ENCODE assay signal across 21 cellular contexts in genomic region chr7:151891753-151892152, GRCh38. TPM values are rescaled to one million over a fixed set of nuclear protein-coding genes. Genes with fewer than 3 reads are reported as not detected.
DNase-seq lines count a peak whose midpoint lies in the region; ATAC-seq and TF ChIP-seq lines count a peak whose summit lies in the region.
"Had no signal": no experiment of that assay in that cellular context is flagged by ENCODE, and none has a peak within 500 bp of the region (broad histone marks: within the 10 kb centered on the region; RNA-seq: fewer than 3 reads in every experiment).

No MANE protein-coding gene starts in this region.

- H3K4me1 Mint-ChIP-seq in H9, result peaks cover 17 to 34% of the 10 kb centered on the region in 2 experiments
- H3K4me1 Mint-ChIP-seq in osteocyte (ENCODE audit: unreplicated experiment), result no peaks in the 10 kb centered on the region
- H3K4me1 Mint-ChIP-seq: CD4-positive, CD25-positive, alpha-beta regulatory T cell; CD8-positive, alpha-beta memory T cell had no signal

- H3K36me3 Mint-ChIP-seq in H9 (ENCODE audit: insufficient read depth in 1 of 3, low read depth in 3 of 3) (no peaks in the 10 kb centered on the region), osteocyte (ENCODE audit: unreplicated experiment) (no peaks in the 10 kb centered on the region)
- H3K36me3 Mint-ChIP-seq: CD4-positive, CD25-positive, alpha-beta regulatory T cell; CD8-positive, alpha-beta memory T cell had no signal

- no peak overlapping the region for H3K4me2 ChIP-seq in H9 (ENCODE audit: insufficient read depth, insufficient read length, low read length)

- H3K27ac ChIP-seq in H9 (ENCODE audit: insufficient read length, low read depth, low read length) (no peak overlapping the region), duodenal mucosa (ENCODE audit: low read depth, low read length) (no peak overlapping the region), coronary artery (no peak overlapping the region)

- H3K9me3 ChIP-seq in H9 (ENCODE audit: control insufficient read depth, low read depth, low read length) (no peaks in the 10 kb centered on the region), duodenal mucosa (ENCODE audit: control insufficient read depth in 1 of 2, low read length in 2 of 2) (no peaks in the 10 kb centered on the region)
- H3K9me3 ChIP-seq: BE2C had no signal

- H3K4me3 Mint-ChIP-seq in H9 (no peak overlapping the region), osteocyte (ENCODE audit: unreplicated experiment) (no peak overlapping the region)
- H3K4me3 Mint-ChIP-seq: CD4-positive, CD25-positive, alpha-beta regulatory T cell; CD8-positive, alpha-beta memory T cell had no signal

- no peak overlapping the region for H2BK5ac ChIP-seq in H9 (ENCODE audit: insufficient read length, low read length)

- no peaks in the 10 kb centered on the region for H3K36me3 ChIP-seq in duodenal mucosa (ENCODE audit: control insufficient read depth in 1 of 2, insufficient read depth in 2 of 2, low read length in 2 of 2)
- H3K36me3 ChIP-seq: BE2C had no signal

- no CpG with 5 or more reads among the region's 9 CpGs for WGBS in H9 (ENCODE audit: extremely low coverage, insufficient read length, low lambda C conversion rate)

- H2BK12ac ChIP-seq in H9 (ENCODE audit: insufficient read length, low read depth, low read length), result no peak overlapping the region

- H3K23me2 ChIP-seq in H9 (ENCODE audit: insufficient read length, low read depth, low read length, poor library complexity, severe bottlenecking), result no peaks in the 10 kb centered on the region

- H3K14ac ChIP-seq in H9 (ENCODE audit: insufficient read depth, low read length), result no peak overlapping the region

- H3K18ac ChIP-seq in H9 (ENCODE audit: insufficient read length, low read depth, low read length), result no peak overlapping the region

- no peak overlapping the region for H3T11ph ChIP-seq in H9 (ENCODE audit: low read length)

- no peaks in the 10 kb centered on the region for H3K9me3 Mint-ChIP-seq in H9
- no peaks in the 10 kb centered on the region for H3K9me3 Mint-ChIP-seq in osteocyte (ENCODE audit: unreplicated experiment)
- H3K9me3 Mint-ChIP-seq: CD8-positive, alpha-beta memory T cell had no signal

- H3K27me3 Mint-ChIP-seq in H9 (ENCODE audit: low read depth) (peaks cover 49% of the 10 kb centered on the region), osteocyte (ENCODE audit: unreplicated experiment) (peaks cover 65% of the 10 kb centered on the region)

- H2BK15ac ChIP-seq in H9 (ENCODE audit: low read depth, low read length), result no peak overlapping the region

- no peaks in the 10 kb centered on the region for H3K79me1 ChIP-seq in H9 (ENCODE audit: insufficient read depth, low read depth, low read length, poor library complexity, severe bottlenecking)

- no peak overlapping the region for H2BK20ac ChIP-seq in H9 (ENCODE audit: low read depth, low read length, poor library complexity, severe bottlenecking)

- H3K23ac ChIP-seq in H9 (ENCODE audit: insufficient read length, low read depth, low read length), result no peak overlapping the region

- no peak overlapping the region for H4K91ac ChIP-seq in H9 (ENCODE audit: insufficient read length, low read depth, low read length)

- H4K5ac ChIP-seq in H9 (ENCODE audit: insufficient read length, low read depth, low read length), result no peak overlapping the region

- DNase-seq in H9 (peak; percentile 18), islet precursor cell (peak; percentile 22), osteocyte (ENCODE audit: extremely low spot score, unreplicated experiment) (peak; percentile 76), coronary artery (ENCODE audit: low spot score) (no peak), GM10266 (ENCODE audit: extremely low spot score) (no peak)
- DNase-seq in stimulated activated CD4-positive, alpha-beta T cell treated with anti-CD3 and anti-CD28 coated beads, Interleukin-4, amount 100 ng/mL, for 1 hour, result no peak
- DNase-seq: ACHN; C1 segment of cervical spinal cord; CD4-positive, CD25-positive, alpha-beta regulatory T cell; CD8-positive, alpha-beta memory T cell; COR-L47; DMS 273 treated with DMSO at 0.1 percent for 48 hours; DMS53; DND-41; EL; GOT3; H7; IMR-90 had no signal

- H2AK5ac ChIP-seq in H9 (ENCODE audit: insufficient read length, low read length), result no peak overlapping the region

- TF ChIP-seq CTCF in H9 (conservative IDR thresholded peaks at IDR 0.05) (no peak), osteocyte (IDR thresholded peaks at IDR 0.05) (no peak), coronary artery (IDR thresholded peaks at IDR 0.05) (no peak), GM10266 (IDR thresholded peaks at IDR 0.05; ENCODE audit: control insufficient read depth, insufficient read depth, low read depth, missing control alignments) (no peak)

- H3K4me3 ChIP-seq in duodenal mucosa (ENCODE audit: low read depth in 1 of 2, low read length in 2 of 2) (peak overlapping the region in 1 of 2 donors; percentile 25), coronary artery (no peak overlapping the region)

- H3K56ac ChIP-seq in H9 (ENCODE audit: insufficient read length, low read depth, low read length), result no peak overlapping the region

- no peak overlapping the region for H3K4ac ChIP-seq in H9 (ENCODE audit: low read depth, low read length)

- no peaks in the 10 kb centered on the region for H3K79me2 ChIP-seq in H9 (ENCODE audit: insufficient read depth, low read length)

- H3K27me3 ChIP-seq in H9 (ENCODE audit: insufficient read depth, low read length) (no peaks in the 10 kb centered on the region), duodenal mucosa (ENCODE audit: control insufficient read depth in 1 of 2, insufficient read depth in 2 of 2, low read length in 2 of 2) (no peaks in the 10 kb centered on the region)
- H3K27me3 ChIP-seq: BE2C had no signal

- H4K20me1 ChIP-seq in H9 (ENCODE audit: control insufficient read depth, insufficient read depth, insufficient read length), result no peaks in the 10 kb centered on the region

- no peak for ATAC-seq in GM19351 (IDR thresholded peaks at IDR 0.05; ENCODE audit: unreplicated experiment)

- no peak overlapping the region for H2AFZ ChIP-seq in H9 (ENCODE audit: low read length)

- no peak overlapping the region for H2BK120ac ChIP-seq in H9 (ENCODE audit: low read depth, low read length, poor library complexity, severe bottlenecking)

- H3K4me1 ChIP-seq in H9 (ENCODE audit: insufficient read depth, low read length), result no peaks in the 10 kb centered on the region
- H3K4me1 ChIP-seq in duodenal mucosa (ENCODE audit: control insufficient read depth in 1 of 2, insufficient read depth in 2 of 2, low read length in 2 of 2), result peaks cover 42 to 54% of the 10 kb centered on the region in 2 donors

- no peak overlapping the region for H3K9ac ChIP-seq in H9 (ENCODE audit: extremely low read depth, insufficient read length, low read length)
- H3K9ac ChIP-seq in duodenal mucosa (ENCODE audit: low read depth in 1 of 2, low read length in 2 of 2), result peak overlapping the region; percentile 0 to 23

- H4K8ac ChIP-seq in H9 (replicated peaks; ENCODE audit: insufficient read length, low read depth, low read length), result no peak overlapping the region

- H3K27ac Mint-ChIP-seq in H9 (no peak overlapping the region), osteocyte (ENCODE audit: unreplicated experiment) (no peak overlapping the region)
- H3K27ac Mint-ChIP-seq: CD4-positive, CD25-positive, alpha-beta regulatory T cell; CD8-positive, alpha-beta memory T cell had no signal

RNA-seq across cellular contexts. Expression of gene PRKAG2, which starts 14.8 kb away (rescaled TPM):
- 11.8 and 12.3 TPM in 2 replicates for total RNA-seq in H9 (2021)
- total RNA-seq in osteocyte, result 13.5 and 14.4 TPM in 2 replicates

Comparison
In these comparisons a context has a peak if more than half of its experiments do, and no peak if none do; other contexts are left out.
1. DNase-seq: peak in H9 (single experiment), islet precursor cell (single experiment) and osteocyte (single experiment); none in coronary artery (single experiment), GM10266 (single experiment) and stimulated activated CD4-positive, alpha-beta T cell treated with anti-CD3 and anti-CD28 coated beads, Interleukin-4, amount 100 ng/mL, for 1 hour (single experiment).